ENCODE assay signal across 10 cellular contexts in the genomic region with DNA sequence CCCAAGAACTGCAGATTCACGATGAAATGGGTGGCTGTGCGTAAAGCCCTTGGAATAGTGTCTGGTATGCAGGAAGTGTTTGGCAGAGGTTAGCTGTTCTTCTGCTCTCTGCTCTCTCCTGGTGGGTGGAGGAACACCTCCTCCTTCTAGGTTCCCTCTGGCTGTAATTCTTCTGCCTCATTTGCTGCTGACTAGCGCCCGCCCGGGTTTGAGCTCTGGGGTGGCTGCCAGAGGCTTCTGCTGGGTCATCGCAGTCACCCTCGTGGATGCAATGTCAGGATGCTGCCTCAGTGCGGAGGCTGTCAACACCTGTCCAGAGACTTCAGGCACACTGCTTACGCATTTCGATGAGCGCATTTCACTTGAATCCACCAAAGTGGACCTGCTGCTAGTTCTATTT. TPM values are rescaled to one million over a fixed set of nuclear protein-coding genes. Genes with fewer than 3 reads are reported as not detected.
DNase-seq lines count a peak whose midpoint lies in the region; ATAC-seq and TF ChIP-seq lines count a peak whose summit lies in the region.
"Had no signal": no experiment of that assay in that cellular context is flagged by ENCODE, and none has a peak within 500 bp of the region (broad histone marks: within the 10 kb centered on the region; RNA-seq: fewer than 3 reads in every experiment).

No MANE protein-coding gene starts in this region.

- H3K9me3 Mint-ChIP-seq in IgD-negative memory B cell: no peaks in the 10 kb centered on the region

- TF ChIP-seq CTCF in astrocyte of the spinal cord (IDR thresholded peaks at IDR 0.05; ENCODE audit: low read depth, low read length): no peak

- H3K4me3 ChIP-seq in astrocyte of the spinal cord (ENCODE audit: low read depth, low read length): no peak overlapping the region
- H3K4me3 ChIP-seq: A549 had no signal

- H3K4me3 Mint-ChIP-seq in IgD-negative memory B cell: peak overlapping the region in 2 of 4 donors; percentile 21 to 39

- peaks cover 72 to 91% (median 77%) of the 10 kb centered on the region in 3 donors for H3K4me1 Mint-ChIP-seq in IgD-negative memory B cell

- peak overlapping the region in 2 of 3 donors; percentile 85 to 91 for H3K27ac Mint-ChIP-seq in IgD-negative memory B cell

- ATAC-seq in GM19467 (IDR thresholded peaks at IDR 0.05; ENCODE audit: unreplicated experiment): no peak
- ATAC-seq in HG03469 (IDR thresholded peaks at IDR 0.05; ENCODE audit: unreplicated experiment): no peak
- ATAC-seq: A549 had no signal

- in situ Hi-C loops in astrocyte of the spinal cord (cut with HindIII; ENCODE audit: low sequenced_read_pairs): no loop called here

- no peaks in the 10 kb centered on the region for H3K27me3 Mint-ChIP-seq in IgD-negative memory B cell

- peaks cover 10% of the 10 kb centered on the region for H3K36me3 Mint-ChIP-seq in IgD-negative memory B cell

- DNase-seq in NCI-H2171 treated with DMSO at 0.1 percent for 48 hours (lab: John Stamatoyannopoulos, UW) (peak; percentile 25), NCI-H2171 (lab: John Stamatoyannopoulos, UW) (no peak), astrocyte of the spinal cord (ENCODE audit: low read depth, low spot score) (peak; percentile 67), non-pigmented ciliary epithelial cell (ENCODE audit: low read depth) (peak; percentile 69), 8988T (no peak)
- DNase-seq: amygdala had no signal

RNA-seq across cellular contexts. Expression of a gene that starts 11.7 kb away (rescaled TPM):
- polyA plus RNA-seq in IgD-negative memory B cell: 114 TPM

Comparison
In these comparisons a context has a peak if more than half of its experiments do, and no peak if none do; other contexts are left out.
1. DNase-seq: peak in NCI-H2171 treated with DMSO at 0.1 percent for 48 hours (single experiment), astrocyte of the spinal cord (single experiment) and non-pigmented ciliary epithelial cell (single experiment); none in NCI-H2171 (single experiment) and 8988T (single experiment).